Comparison of ENCODE assay signal across 23 cellular contexts in the genomic region with DNA sequence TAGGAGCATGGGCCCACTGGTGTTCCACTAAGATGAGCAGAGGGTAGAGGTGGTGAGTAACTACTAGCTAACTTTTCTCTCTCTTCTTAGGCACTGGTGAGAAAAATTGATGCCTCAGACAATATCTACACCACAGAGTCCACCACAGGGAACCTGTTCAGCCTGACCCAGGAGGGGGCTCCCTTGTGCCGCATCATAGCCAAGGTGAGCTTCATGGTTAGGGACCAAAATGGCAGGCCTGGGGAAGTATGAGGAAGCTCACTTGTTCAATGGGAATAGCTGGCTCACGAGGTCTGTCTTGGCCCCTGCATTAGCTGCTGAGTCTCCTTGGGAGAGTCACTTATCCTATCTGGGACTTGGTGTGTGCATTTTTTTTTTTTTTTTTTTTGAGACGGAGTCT.
"Had no signal": no experiment of that assay in that cellular context is flagged by ENCODE, and none has a peak within 500 bp of the region (broad histone marks: within the 10 kb centered on the region; RNA-seq: fewer than 3 reads in every experiment).

No MANE protein-coding gene starts in this region.

- H3K27ac Mint-ChIP-seq: dendritic cell treated with granulocyte-macrophage colony-stimulating factor and Interleukin-4, amounts not matched to agents 40 ng/mL and 50 ng/mL, for 4 days; effector memory CD8-positive, alpha-beta T cell; mesothelial cell of epicardium had no signal

- H3K36me3 Mint-ChIP-seq: mesothelial cell of epicardium, naive B cell had no signal

- H3K9me3 ChIP-seq: esophagus squamous epithelium, gastrocnemius medialis, left lung, lower lobe of right lung, mucosa of descending colon had no signal

- H3K4me1 ChIP-seq: esophagus squamous epithelium, gastrocnemius medialis, heart right ventricle, lower lobe of right lung had no signal

- H3K36me3 ChIP-seq: esophagus squamous epithelium, gastrocnemius medialis, heart right ventricle, left lung, lower lobe of right lung had no signal

- FAIRE-seq: colon, endothelial cell of umbilical vein, islet of Langerhans, keratinocyte had no signal

- H3K27ac ChIP-seq: coronary artery, esophagus squamous epithelium, gastrocnemius medialis, heart right ventricle, left lung, lower lobe of right lung had no signal

- H3K27me3 ChIP-seq: esophagus squamous epithelium, gastrocnemius medialis, heart right ventricle, left lung had no signal

- H3K4me1 Mint-ChIP-seq: naive B cell had no signal

- ATAC-seq: effector memory CD8-positive, alpha-beta T cell; gastrocnemius medialis; heart right ventricle; left cardiac atrium; left lung; left ventricle myocardium superior; lower lobe of right lung; mucosa of descending colon had no signal

- H3K9me3 Mint-ChIP-seq: effector memory CD8-positive, alpha-beta T cell had no signal

- H3K4me3 Mint-ChIP-seq: dendritic cell treated with granulocyte-macrophage colony-stimulating factor and Interleukin-4, amounts not matched to agents 40 ng/mL and 50 ng/mL, for 4 days; effector memory CD8-positive, alpha-beta T cell; mesothelial cell of epicardium had no signal

- DNase-seq: effector CD8-positive, alpha-beta T cell; effector memory CD8-positive, alpha-beta T cell; esophagus squamous epithelium; foreskin melanocyte; gastrocnemius medialis; glutamatergic neuron; head of caudate nucleus; heart right ventricle; hippocampal formation; left cardiac atrium; left lung; left ventricle myocardium superior; lower lobe of right lung; mesenchymal stem cell; mucosa of descending colon; naive B cell had no signal

- H3K4me3 ChIP-seq: coronary artery, esophagus squamous epithelium, gastrocnemius medialis, heart right ventricle, left lung, lower lobe of right lung, mucosa of descending colon had no signal
